Comparison of ENCODE assay signal across 2 cellular contexts in genomic region chr12:104215638-104216297, GRCh38.
A peak's percentile ranks its signal among the peaks of the same experiment; 100 is the strongest.
TF ChIP-seq lines count a peak whose summit lies in the region.

TXNRD1 (plus strand) TSS chr12:104215779; CDS start chr12:104215803, 24 bp downstream.

TF ChIP-seq in HCT116, 20 proteins besides CTCF, POLR2A, EP300 and RAD21 (continued from another document):
- TF ChIP-seq EGR1 (IDR thresholded peaks at IDR 0.05; ENCODE audit: low read depth) (no peak), CBX3 (IDR thresholded peaks at IDR 0.05; ENCODE audit: low read depth) (no peak), EZH2phosphoT487 (IDR thresholded peaks at IDR 0.05; ENCODE audit: borderline replicate concordance) (no peak), SRF (IDR thresholded peaks at IDR 0.05; ENCODE audit: low read depth) (no peak), FOSL1 (IDR thresholded peaks at IDR 0.05; ENCODE audit: low read depth) (no peak), POLR2AphosphoS5 (IDR thresholded peaks at IDR 0.05; ENCODE audit: low read depth, low read length) (peak; percentile 55; the same call in 1 of the 2 replicates), MAX (IDR thresholded peaks at IDR 0.05) (peak; percentile 76), CEBPB (IDR thresholded peaks at IDR 0.05; ENCODE audit: low read depth) (no peak), SP1 (IDR thresholded peaks at IDR 0.05; ENCODE audit: low read depth) (no peak), ZNF274 (IDR thresholded peaks at IDR 0.05; ENCODE audit: low read depth, low read length) (no peak), YY1 (IDR thresholded peaks at IDR 0.05; ENCODE audit: extremely low read depth, insufficient replicate concordance, low read depth, low read length) (peak; percentile 51), ELF1 (IDR thresholded peaks at IDR 0.05; ENCODE audit: borderline replicate concordance, low read depth) (no peak), EZH2 (IDR thresholded peaks at IDR 0.05) (no peak), ATF3 (IDR thresholded peaks at IDR 0.05) (no peak), ZFX (IDR thresholded peaks at IDR 0.05) (peak; percentile 53), ZBTB33 (IDR thresholded peaks at IDR 0.05; ENCODE audit: extremely low read depth, insufficient replicate concordance, low read length) (no peak)

TF ChIP-seq in endothelial cell of umbilical vein, 7 proteins besides CTCF, POLR2A, EP300 and RAD21 (continued from another document):
- no peak for TF ChIP-seq FOS (IDR thresholded peaks at IDR 0.05; ENCODE audit: borderline replicate concordance, insufficient read depth, low read length)
- TF ChIP-seq MYC (IDR thresholded peaks at IDR 0.05; ENCODE audit: low read depth, low read length) = peak; percentile 37
- TF ChIP-seq POLR2AphosphoS5 (IDR thresholded peaks at IDR 0.05; ENCODE audit: insufficient read depth, low read depth, low read length) = peak; percentile 75
